Comparison of ENCODE assay signal across 19 cellular contexts in the genomic region with DNA sequence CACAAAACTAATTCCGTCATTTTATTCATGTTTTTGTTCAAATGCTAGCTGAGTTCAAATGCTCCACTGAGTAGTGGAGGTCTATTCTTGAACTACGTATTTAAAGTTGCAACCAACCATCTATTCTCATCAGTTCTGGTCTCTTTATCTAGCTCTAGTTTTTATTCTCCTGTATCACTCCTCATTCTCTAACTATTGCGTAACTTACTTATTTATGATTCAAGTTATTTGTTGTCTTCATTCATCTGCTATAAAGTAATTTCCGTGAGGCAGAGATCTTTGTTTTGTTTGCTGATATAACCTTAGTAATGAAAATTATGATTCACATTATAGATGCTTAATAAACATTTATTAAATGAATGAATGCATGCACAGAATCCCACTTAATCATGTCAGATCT.
DNase-seq lines count a peak whose midpoint lies in the region; ATAC-seq, FAIRE-seq and TF ChIP-seq lines count a peak whose summit lies in the region.
"Had no signal": no experiment of that assay in that cellular context is flagged by ENCODE, and none has a peak within 500 bp of the region (broad histone marks: within the 10 kb centered on the region; RNA-seq: fewer than 3 reads in every experiment).

No MANE protein-coding gene starts in this region.

- TF ChIP-seq CTCF in GM23338 (conservative IDR thresholded peaks at IDR 0.05; ENCODE audit: low read depth in 2 of 2): no peak
- TF ChIP-seq CTCF in K562 (IDR thresholded peaks at IDR 0.05 in 2 of 3, conservative IDR thresholded peaks at IDR 0.05 in 1 of 3; ENCODE audit: insufficient read depth in 2 of 3, low read depth in 1 of 3, low read length in 3 of 3): no peak
- no peak for TF ChIP-seq CTCF in epithelial cell of esophagus (IDR thresholded peaks at IDR 0.05; ENCODE audit: insufficient read depth, low read depth, low read length, missing control alignments)
- TF ChIP-seq CTCF in glutamatergic neuron (IDR thresholded peaks at IDR 0.05; ENCODE audit: partially characterized antibody, unreplicated experiment): no peak

- no peak overlapping the region for H3K27ac Mint-ChIP-seq in GM23338
- H3K27ac Mint-ChIP-seq in glutamatergic neuron (ENCODE audit: unreplicated experiment): no peak overlapping the region
- H3K27ac Mint-ChIP-seq: B cell; CD4-positive, CD25-positive, alpha-beta regulatory T cell; CD8-positive, alpha-beta T cell had no signal

- 0% methylated on average over 4 of the region's 4 CpGs for WGBS in K562 (ENCODE audit: insufficient coverage, low coverage, missing lambda C conversion rate)

- ATAC-seq in GM23338 (no peak), K562 (no peak)
- ATAC-seq: CD8-positive, alpha-beta T cell; HCT116 had no signal

- BruUV-seq in K562 (replicated peaks; lab: Mats Ljungman, UMichigan): no TSS peak

- H3K9me3 Mint-ChIP-seq in GM23338 (peaks cover 4% of the 10 kb centered on the region; the same call in 1 of the 3 replicates), glutamatergic neuron (ENCODE audit: unreplicated experiment) (no peaks in the 10 kb centered on the region)

- no peak overlapping the region for H3K27ac ChIP-seq in GM23338 (ENCODE audit: low read depth)
- no peak overlapping the region for H3K27ac ChIP-seq in K562 (ENCODE audit: extremely low read depth, low read depth, low read length)
- H3K27ac ChIP-seq: BLaER1, C4-2B had no signal

- TF ChIP-seq EP300 in Ishikawa (IDR thresholded peaks at IDR 0.05; ENCODE audit: borderline replicate concordance) (no peak), K562 (IDR thresholded peaks at IDR 0.05; ENCODE audit: low read length) (no peak)

- H3F3A ChIP-seq in GM23338 (replicated peaks; ENCODE audit: low read depth): no peaks in the 10 kb centered on the region

- H4K20me1 ChIP-seq in GM23338 (replicated peaks; ENCODE audit: insufficient read depth): no peaks in the 10 kb centered on the region
- no peaks in the 10 kb centered on the region for H4K20me1 ChIP-seq in K562 (replicated peaks; ENCODE audit: control insufficient read depth, insufficient read depth, low read length)
- H4K20me1 ChIP-seq: BLaER1 had no signal

- POLR2A ChIA-PET in K562 (lab: Yijun Ruan, JAX): no interaction called here

- no peaks in the 10 kb centered on the region for H3K79me2 ChIP-seq in GM23338 (replicated peaks; ENCODE audit: insufficient read depth)
- H3K79me2 ChIP-seq in K562 (ENCODE audit: control insufficient read depth, insufficient read depth, low read length): no peaks in the 10 kb centered on the region

- intact Hi-C loops in K562 (cut with micrococcal nuclease): no loop called here

- H3K27me3 ChIP-seq in GM23338 (ENCODE audit: insufficient read depth) (no peaks in the 10 kb centered on the region), K562 (ENCODE audit: control insufficient read depth in 2 of 2, insufficient read depth in 2 of 2, low read length in 2 of 2) (no peaks in the 10 kb centered on the region)
- H3K27me3 ChIP-seq: BLaER1 had no signal

- H3K4me1 Mint-ChIP-seq in GM23338 (no peaks in the 10 kb centered on the region), glutamatergic neuron (ENCODE audit: low read depth, unreplicated experiment) (no peaks in the 10 kb centered on the region)
- H3K4me1 Mint-ChIP-seq: B cell; CD4-positive, CD25-positive, alpha-beta regulatory T cell; H9 had no signal

- H3K9me3 ChIP-seq in K562 (replicated peaks; ENCODE audit: control insufficient read depth, insufficient read depth, low read depth, low read length): no peaks in the 10 kb centered on the region
- H3K9me3 ChIP-seq: BLaER1, Caco-2 had no signal

- H3K9ac ChIP-seq in K562 (ENCODE audit: insufficient read depth in 1 of 2, low read depth in 2 of 2, low read length in 2 of 2): no peak overlapping the region
- H3K9ac ChIP-seq: BLaER1 had no signal

- H3K36me3 Mint-ChIP-seq in GM23338 (ENCODE audit: low read depth) (0 out of 3 replicates have a peak, but pooled peaks cover 2% of the 10 kb centered on the region), glutamatergic neuron (ENCODE audit: unreplicated experiment) (no peaks in the 10 kb centered on the region)
- H3K36me3 Mint-ChIP-seq: CD4-positive, CD25-positive, alpha-beta regulatory T cell; CD8-positive, alpha-beta T cell had no signal

- DNase-seq in GM23338 (ENCODE audit: low spot score) (no peak), K562 (ENCODE audit: extremely low read depth in 1 of 4, low spot score in 3 of 4) (no peak), epithelial cell of esophagus (ENCODE audit: low read depth) (peak; percentile 19), glutamatergic neuron (no peak), NCI-H446 treated with DMSO at 0.1 percent for 48 hours (lab: John Stamatoyannopoulos, UW) (no peak), DMS53 (lab: John Stamatoyannopoulos, UW) (no peak), DMS153 (lab: John Stamatoyannopoulos, UW) (no peak)
- DNase-seq: Caco-2; CD4-positive, CD25-positive, alpha-beta regulatory T cell; CD8-positive, alpha-beta T cell; DMS79 treated with DMSO at 0.1 percent for 48 hours; GF-D8; H9 had no signal

- no peaks in the 10 kb centered on the region for H3K9me1 ChIP-seq in K562 (ENCODE audit: control insufficient read depth, insufficient read depth, low read length)

- no peaks in the 10 kb centered on the region for H3K36me3 ChIP-seq in GM23338 (ENCODE audit: insufficient read depth)
- no peaks in the 10 kb centered on the region for H3K36me3 ChIP-seq in K562 (ENCODE audit: control insufficient read depth, insufficient read depth, low read length)
- H3K36me3 ChIP-seq: BLaER1 had no signal

- peak overlapping the region; percentile 13; the same call in 1 of the 2 replicates for H2AFZ ChIP-seq in GM23338
- no peak overlapping the region for H2AFZ ChIP-seq in K562 (ENCODE audit: low read depth, low read length)

- no peak overlapping the region for H3K4me3 Mint-ChIP-seq in GM23338
- no peak overlapping the region for H3K4me3 Mint-ChIP-seq in glutamatergic neuron (ENCODE audit: unreplicated experiment)
- H3K4me3 Mint-ChIP-seq: B cell; CD4-positive, CD25-positive, alpha-beta regulatory T cell; CD8-positive, alpha-beta T cell; H9 had no signal

- H3K27me3 Mint-ChIP-seq in GM23338 (ENCODE audit: insufficient read depth, low read depth, poor library complexity) (no peaks in the 10 kb centered on the region), glutamatergic neuron (ENCODE audit: unreplicated experiment) (no peaks in the 10 kb centered on the region)
- H3K27me3 Mint-ChIP-seq: B cell; CD4-positive, CD25-positive, alpha-beta regulatory T cell had no signal

- in situ Hi-C loops in K562 (cut with MboI): no loop called here

- H3K4me3 ChIP-seq in GM23338: no peak overlapping the region
- H3K4me3 ChIP-seq in K562: no peak overlapping the region
- no peak overlapping the region for H3K4me3 ChIP-seq in epithelial cell of esophagus (ENCODE audit: low read length)
- H3K4me3 ChIP-seq: BLaER1 had no signal

- no peak for TF ChIP-seq POLR2A in K562 (conservative IDR thresholded peaks at IDR 0.05)

- H3K9me2 ChIP-seq in GM23338 (ENCODE audit: insufficient read depth): no peaks in the 10 kb centered on the region

- TF ChIP-seq RAD21 in Ishikawa (IDR thresholded peaks at IDR 0.05; ENCODE audit: low read depth) (no peak), K562 (CRISPR knock-in tag; conservative IDR thresholded peaks at IDR 0.05 in 1 of 2, IDR thresholded peaks at IDR 0.05 in 1 of 2) (no peak)

- CTCF ChIA-PET in K562 (lab: Yijun Ruan, JAX; ENCODE audit: low intra/inter-chr PET ratio): no interaction called here

- H3K4me1 ChIP-seq in GM23338 (ENCODE audit: insufficient read depth): no peaks in the 10 kb centered on the region
- H3K4me1 ChIP-seq in K562 (replicated peaks in 1 of 2; ENCODE audit: control insufficient read depth in 2 of 2, insufficient read depth in 2 of 2, low read length in 2 of 2): no peaks in the 10 kb centered on the region
- H3K4me1 ChIP-seq: BLaER1, Caco-2 had no signal

- H3K4me2 ChIP-seq in GM23338 (no peak overlapping the region), K562 (ENCODE audit: insufficient read depth, low read length) (no peak overlapping the region)
- H3K4me2 ChIP-seq: BLaER1 had no signal

- FAIRE-seq in K562 (lab: Jason Lieb, UNC): no peak
- FAIRE-seq: GM12892 had no signal

TF ChIP-seq in GM23338, 12 proteins besides CTCF, POLR2A, EP300 and RAD21:
- no peak for TF ChIP-seq POLR2AphosphoS5 (IDR thresholded peaks at IDR 0.05; ENCODE audit: low read depth)

TF ChIP-seq in Ishikawa, 13 proteins besides CTCF, POLR2A, EP300 and RAD21:
- no peak for TF ChIP-seq EGR1 (IDR thresholded peaks at IDR 0.05)
- 0 out of 2 replicates have a peak, but pooled peaks have one; percentile 32 for TF ChIP-seq CEBPB (IDR thresholded peaks at IDR 0.05)

TF ChIP-seq in K562, 482 proteins besides CTCF, POLR2A, EP300 and RAD21:
- TF ChIP-seq NFYB (IDR thresholded peaks at IDR 0.05; ENCODE audit: extremely low read depth, insufficient read length) (no peak), KLF6 (CRISPR knock-in tag; IDR thresholded peaks at IDR 0.05; ENCODE audit: borderline replicate concordance) (no peak), CEBPG (CRISPR knock-in tag; IDR thresholded peaks at IDR 0.05) (no peak), CEBPG (tag; conservative IDR thresholded peaks at IDR 0.05 in 1 of 2, IDR thresholded peaks at IDR 0.05 in 1 of 2) (peak in 1 of 2 experiments; percentile 93; a peak in 2 of 4 replicates), ZFP30 (CRISPR knock-in tag; IDR thresholded peaks at IDR 0.05; ENCODE audit: borderline replicate concordance) (no peak), HNRNPUL1 (IDR thresholded peaks at IDR 0.05; ENCODE audit: low read length) (no peak), CEBPB (tag; IDR thresholded peaks at IDR 0.05) (peak; percentile 72)
TF ChIP-seq in K562: peak in this region for 2.
